In the genomic region with DNA sequence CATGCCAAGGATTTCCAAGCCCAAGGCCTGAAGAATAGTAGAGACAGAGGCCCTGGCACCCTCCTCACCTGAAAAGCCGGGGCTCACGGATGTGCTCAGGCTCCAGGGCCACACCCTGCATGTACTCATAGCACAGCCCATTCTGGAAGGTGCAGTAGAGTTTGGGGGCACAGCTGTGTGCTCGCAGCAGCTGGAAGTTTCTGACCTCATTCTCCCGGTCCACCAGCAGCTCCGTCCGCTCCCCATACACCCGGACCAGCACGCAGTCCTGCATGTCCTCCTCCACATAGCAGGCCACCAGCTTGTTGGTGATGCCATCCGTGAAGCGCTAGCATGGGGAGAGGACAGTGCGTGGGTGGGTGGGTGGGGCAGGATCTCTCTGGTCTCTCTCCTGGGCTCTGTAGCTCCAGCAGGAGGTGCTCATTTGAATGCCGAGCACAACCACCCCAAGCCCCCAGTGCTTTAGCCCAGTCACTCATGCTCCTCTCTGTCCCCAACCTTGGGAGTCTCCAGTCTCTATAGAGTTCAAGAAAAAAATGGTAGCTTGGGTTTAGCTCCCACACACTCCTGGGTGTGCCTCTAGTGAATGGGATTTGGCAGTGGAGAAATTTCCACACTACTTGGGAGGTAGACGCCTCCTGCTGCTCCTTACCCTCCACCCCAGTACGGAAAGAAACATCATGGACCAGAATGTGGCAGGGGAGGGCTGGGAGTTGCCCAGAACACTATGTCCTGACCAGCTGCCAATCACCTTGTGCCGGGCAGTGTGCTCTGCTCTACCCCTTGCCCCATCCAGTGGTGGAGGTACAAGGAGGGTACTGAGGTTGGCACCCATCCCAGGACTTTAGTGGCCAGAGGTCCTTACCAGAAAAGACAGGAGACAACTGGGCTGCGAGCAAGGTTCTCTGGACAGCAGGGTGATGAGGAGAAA, we compare ENCODE assay signal across 2 cellular contexts.
TF ChIP-seq lines count a peak whose summit lies in the region.

No MANE protein-coding gene starts in this region.

TF ChIP-seq in GM23338, 12 proteins besides CTCF, POLR2A, EP300 and RAD21 (continues in another document):
- TF ChIP-seq, protein P1, sequence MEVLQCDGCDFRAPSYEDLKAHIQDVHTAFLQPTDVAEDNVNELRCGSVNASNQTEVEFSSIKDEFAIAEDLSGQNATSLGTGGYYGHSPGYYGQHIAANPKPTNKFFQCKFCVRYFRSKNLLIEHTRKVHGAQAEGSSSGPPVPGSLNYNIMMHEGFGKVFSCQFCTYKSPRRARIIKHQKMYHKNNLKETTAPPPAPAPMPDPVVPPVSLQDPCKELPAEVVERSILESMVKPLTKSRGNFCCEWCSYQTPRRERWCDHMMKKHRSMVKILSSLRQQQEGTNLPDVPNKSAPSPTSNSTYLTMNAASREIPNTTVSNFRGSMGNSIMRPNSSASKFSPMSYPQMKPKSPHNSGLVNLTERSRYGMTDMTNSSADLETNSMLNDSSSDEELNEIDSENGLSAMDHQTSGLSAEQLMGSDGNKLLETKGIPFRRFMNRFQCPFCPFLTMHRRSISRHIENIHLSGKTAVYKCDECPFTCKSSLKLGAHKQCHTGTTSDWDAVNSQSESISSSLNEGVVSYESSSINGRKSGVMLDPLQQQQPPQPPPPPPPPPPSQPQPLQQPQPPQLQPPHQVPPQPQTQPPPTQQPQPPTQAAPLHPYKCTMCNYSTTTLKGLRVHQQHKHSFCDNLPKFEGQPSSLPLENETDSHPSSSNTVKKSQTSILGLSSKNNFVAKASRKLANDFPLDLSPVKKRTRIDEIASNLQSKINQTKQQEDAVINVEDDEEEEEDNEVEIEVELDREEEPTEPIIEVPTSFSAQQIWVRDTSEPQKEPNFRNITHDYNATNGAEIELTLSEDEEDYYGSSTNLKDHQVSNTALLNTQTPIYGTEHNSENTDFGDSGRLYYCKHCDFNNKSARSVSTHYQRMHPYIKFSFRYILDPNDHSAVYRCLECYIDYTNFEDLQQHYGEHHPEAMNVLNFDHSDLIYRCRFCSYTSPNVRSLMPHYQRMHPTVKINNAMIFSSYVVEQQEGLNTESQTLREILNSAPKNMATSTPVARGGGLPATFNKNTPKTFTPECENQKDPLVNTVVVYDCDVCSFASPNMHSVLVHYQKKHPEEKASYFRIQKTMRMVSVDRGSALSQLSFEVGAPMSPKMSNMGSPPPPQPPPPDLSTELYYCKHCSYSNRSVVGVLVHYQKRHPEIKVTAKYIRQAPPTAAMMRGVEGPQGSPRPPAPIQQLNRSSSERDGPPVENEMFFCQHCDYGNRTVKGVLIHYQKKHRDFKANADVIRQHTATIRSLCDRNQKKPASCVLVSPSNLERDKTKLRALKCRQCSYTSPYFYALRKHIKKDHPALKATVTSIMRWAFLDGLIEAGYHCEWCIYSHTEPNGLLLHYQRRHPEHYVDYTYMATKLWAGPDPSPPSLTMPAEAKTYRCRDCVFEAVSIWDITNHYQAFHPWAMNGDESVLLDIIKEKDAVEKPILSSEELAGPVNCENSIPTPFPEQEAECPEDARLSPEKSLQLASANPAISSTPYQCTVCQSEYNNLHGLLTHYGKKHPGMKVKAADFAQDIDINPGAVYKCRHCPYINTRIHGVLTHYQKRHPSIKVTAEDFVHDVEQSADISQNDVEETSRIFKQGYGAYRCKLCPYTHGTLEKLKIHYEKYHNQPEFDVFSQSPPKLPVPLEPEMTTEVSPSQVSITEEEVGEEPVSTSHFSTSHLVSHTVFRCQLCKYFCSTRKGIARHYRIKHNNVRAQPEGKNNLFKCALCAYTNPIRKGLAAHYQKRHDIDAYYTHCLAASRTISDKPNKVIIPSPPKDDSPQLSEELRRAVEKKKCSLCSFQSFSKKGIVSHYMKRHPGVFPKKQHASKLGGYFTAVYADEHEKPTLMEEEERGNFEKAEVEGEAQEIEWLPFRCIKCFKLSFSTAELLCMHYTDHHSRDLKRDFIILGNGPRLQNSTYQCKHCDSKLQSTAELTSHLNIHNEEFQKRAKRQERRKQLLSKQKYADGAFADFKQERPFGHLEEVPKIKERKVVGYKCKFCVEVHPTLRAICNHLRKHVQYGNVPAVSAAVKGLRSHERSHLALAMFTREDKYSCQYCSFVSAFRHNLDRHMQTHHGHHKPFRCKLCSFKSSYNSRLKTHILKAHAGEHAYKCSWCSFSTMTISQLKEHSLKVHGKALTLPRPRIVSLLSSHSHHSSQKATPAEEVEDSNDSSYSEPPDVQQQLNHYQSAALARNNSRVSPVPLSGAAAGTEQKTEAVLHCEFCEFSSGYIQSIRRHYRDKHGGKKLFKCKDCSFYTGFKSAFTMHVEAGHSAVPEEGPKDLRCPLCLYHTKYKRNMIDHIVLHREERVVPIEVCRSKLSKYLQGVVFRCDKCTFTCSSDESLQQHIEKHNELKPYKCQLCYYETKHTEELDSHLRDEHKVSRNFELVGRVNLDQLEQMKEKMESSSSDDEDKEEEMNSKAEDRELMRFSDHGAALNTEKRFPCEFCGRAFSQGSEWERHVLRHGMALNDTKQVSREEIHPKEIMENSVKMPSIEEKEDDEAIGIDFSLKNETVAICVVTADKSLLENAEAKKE (CRISPR knock-in tag; IDR thresholded peaks at IDR 0.05), result no peak
- TF ChIP-seq, protein P2, sequence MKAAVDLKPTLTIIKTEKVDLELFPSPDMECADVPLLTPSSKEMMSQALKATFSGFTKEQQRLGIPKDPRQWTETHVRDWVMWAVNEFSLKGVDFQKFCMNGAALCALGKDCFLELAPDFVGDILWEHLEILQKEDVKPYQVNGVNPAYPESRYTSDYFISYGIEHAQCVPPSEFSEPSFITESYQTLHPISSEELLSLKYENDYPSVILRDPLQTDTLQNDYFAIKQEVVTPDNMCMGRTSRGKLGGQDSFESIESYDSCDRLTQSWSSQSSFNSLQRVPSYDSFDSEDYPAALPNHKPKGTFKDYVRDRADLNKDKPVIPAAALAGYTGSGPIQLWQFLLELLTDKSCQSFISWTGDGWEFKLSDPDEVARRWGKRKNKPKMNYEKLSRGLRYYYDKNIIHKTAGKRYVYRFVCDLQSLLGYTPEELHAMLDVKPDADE (IDR thresholded peaks at IDR 0.05), result no peak
- TF ChIP-seq ZNF331 (CRISPR knock-in tag; IDR thresholded peaks at IDR 0.05; ENCODE audit: low read depth) (no peak), EZH2 (IDR thresholded peaks at IDR 0.05; ENCODE audit: low read depth, unreplicated experiment) (no peak), POLR2AphosphoS5 (IDR thresholded peaks at IDR 0.05; ENCODE audit: low read depth) (no peak)
- TF ChIP-seq, protein P3, sequence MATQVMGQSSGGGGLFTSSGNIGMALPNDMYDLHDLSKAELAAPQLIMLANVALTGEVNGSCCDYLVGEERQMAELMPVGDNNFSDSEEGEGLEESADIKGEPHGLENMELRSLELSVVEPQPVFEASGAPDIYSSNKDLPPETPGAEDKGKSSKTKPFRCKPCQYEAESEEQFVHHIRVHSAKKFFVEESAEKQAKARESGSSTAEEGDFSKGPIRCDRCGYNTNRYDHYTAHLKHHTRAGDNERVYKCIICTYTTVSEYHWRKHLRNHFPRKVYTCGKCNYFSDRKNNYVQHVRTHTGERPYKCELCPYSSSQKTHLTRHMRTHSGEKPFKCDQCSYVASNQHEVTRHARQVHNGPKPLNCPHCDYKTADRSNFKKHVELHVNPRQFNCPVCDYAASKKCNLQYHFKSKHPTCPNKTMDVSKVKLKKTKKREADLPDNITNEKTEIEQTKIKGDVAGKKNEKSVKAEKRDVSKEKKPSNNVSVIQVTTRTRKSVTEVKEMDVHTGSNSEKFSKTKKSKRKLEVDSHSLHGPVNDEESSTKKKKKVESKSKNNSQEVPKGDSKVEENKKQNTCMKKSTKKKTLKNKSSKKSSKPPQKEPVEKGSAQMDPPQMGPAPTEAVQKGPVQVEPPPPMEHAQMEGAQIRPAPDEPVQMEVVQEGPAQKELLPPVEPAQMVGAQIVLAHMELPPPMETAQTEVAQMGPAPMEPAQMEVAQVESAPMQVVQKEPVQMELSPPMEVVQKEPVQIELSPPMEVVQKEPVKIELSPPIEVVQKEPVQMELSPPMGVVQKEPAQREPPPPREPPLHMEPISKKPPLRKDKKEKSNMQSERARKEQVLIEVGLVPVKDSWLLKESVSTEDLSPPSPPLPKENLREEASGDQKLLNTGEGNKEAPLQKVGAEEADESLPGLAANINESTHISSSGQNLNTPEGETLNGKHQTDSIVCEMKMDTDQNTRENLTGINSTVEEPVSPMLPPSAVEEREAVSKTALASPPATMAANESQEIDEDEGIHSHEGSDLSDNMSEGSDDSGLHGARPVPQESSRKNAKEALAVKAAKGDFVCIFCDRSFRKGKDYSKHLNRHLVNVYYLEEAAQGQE (IDR thresholded peaks at IDR 0.05; ENCODE audit: unreplicated experiment), result no peak

TF ChIP-seq in WTC11, 78 proteins besides CTCF, POLR2A, EP300 and RAD21 (continued from another document):
- TF ChIP-seq, protein P4, sequence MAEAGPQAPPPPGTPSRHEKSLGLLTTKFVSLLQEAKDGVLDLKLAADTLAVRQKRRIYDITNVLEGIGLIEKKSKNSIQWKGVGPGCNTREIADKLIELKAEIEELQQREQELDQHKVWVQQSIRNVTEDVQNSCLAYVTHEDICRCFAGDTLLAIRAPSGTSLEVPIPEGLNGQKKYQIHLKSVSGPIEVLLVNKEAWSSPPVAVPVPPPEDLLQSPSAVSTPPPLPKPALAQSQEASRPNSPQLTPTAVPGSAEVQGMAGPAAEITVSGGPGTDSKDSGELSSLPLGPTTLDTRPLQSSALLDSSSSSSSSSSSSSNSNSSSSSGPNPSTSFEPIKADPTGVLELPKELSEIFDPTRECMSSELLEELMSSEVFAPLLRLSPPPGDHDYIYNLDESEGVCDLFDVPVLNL (CRISPR knock-in tag; IDR thresholded peaks at IDR 0.05; ENCODE audit: borderline replicate concordance, low read depth), result no peak
TF ChIP-seq in WTC11: peak in this region for 0.
